9 cellular contexts compared by ENCODE assay signal in genomic region chr20:50572922-50573777, GRCh38.
DNase-seq lines count a peak whose midpoint lies in the region; ATAC-seq and TF ChIP-seq lines count a peak whose summit lies in the region.
"Had no signal": no experiment of that assay in that cellular context is flagged by ENCODE, and none has a peak within 500 bp of the region (broad histone marks: within the 10 kb centered on the region; RNA-seq: fewer than 3 reads in every experiment).

No MANE protein-coding gene starts in this region.

- ATAC-seq in mucosa of descending colon (no peak), GM19452 (IDR thresholded peaks at IDR 0.05; ENCODE audit: unreplicated experiment) (no peak)

- DNase-seq in DMS79 treated with DMSO at 0.1 percent for 48 hours (lab: John Stamatoyannopoulos, UW) (peak; percentile 90), NCI-H510A treated with DMSO at 0.1 percent for 48 hours (lab: John Stamatoyannopoulos, UW) (peak; percentile 89), fibroblast of lung (ENCODE audit: low read depth in 2 of 2) (peak; percentile 73 to 98), retinal pigment epithelial cell (ENCODE audit: low read depth) (peak; percentile 61), HAP-1 (ENCODE audit: low spot score in 2 of 2) (no peak), mucosa of descending colon (no peak)
- no peak for DNase-seq in stimulated activated CD4-positive, alpha-beta T cell treated with anti-CD3 and anti-CD28 coated beads, Interleukin-15, amount 100 ng/mL, for 24 hours

- peaks cover 7% of the 10 kb centered on the region for H3K36me3 ChIP-seq in fibroblast of lung (ENCODE audit: control insufficient read depth, insufficient read depth, low read length)
- H3K36me3 ChIP-seq in HAP-1 (replicated peaks) = peaks cover 36% of the 10 kb centered on the region
- H3K36me3 ChIP-seq in mucosa of descending colon (ENCODE audit: low read depth) = no peaks in the 10 kb centered on the region

- in situ Hi-C loops in HAP-1 (cut with MboI; ENCODE audit: low sequenced_read_pairs) = no loop called here

- no peak overlapping the region for H2AFZ ChIP-seq in fibroblast of lung (ENCODE audit: low read length)

- H3K27ac ChIP-seq in fibroblast of lung (ENCODE audit: insufficient read depth, low read length) = peak overlapping the region; percentile 37
- H3K27ac ChIP-seq: HL-60 had no signal

- peaks cover 11% of the 10 kb centered on the region for H3K4me1 ChIP-seq in fibroblast of lung (ENCODE audit: control insufficient read depth, extremely low read depth, insufficient read depth, low read length)
- no peaks in the 10 kb centered on the region for H3K4me1 ChIP-seq in HAP-1
- peaks cover 12% of the 10 kb centered on the region for H3K4me1 ChIP-seq in mucosa of descending colon (ENCODE audit: low read depth)

- no peak overlapping the region for H3K9ac ChIP-seq in fibroblast of lung (ENCODE audit: insufficient read depth, low read length)

- intact Hi-C loops in mucosa of descending colon (cut with DNase I, micrococcal nuclease) = loop anchor here in 1 of 2 donors (10.0 kb wide), 1 partner anchor 98 kb away; no protein-coding TSS in a partner anchor

- H3K9me3 ChIP-seq in fibroblast of lung (ENCODE audit: control insufficient read depth, insufficient read depth, low read depth, low read length) (no peaks in the 10 kb centered on the region), HAP-1 (no peaks in the 10 kb centered on the region), mucosa of descending colon (no peaks in the 10 kb centered on the region)

- TF ChIP-seq CTCF in fibroblast of lung (conservative IDR thresholded peaks at IDR 0.05 in 1 of 2, IDR thresholded peaks at IDR 0.05 in 1 of 2; ENCODE audit: low read depth in 1 of 2, low read length in 2 of 2) (no peak), retinal pigment epithelial cell (conservative IDR thresholded peaks at IDR 0.05; ENCODE audit: low read depth, low read length) (no peak), mucosa of descending colon (IDR thresholded peaks at IDR 0.05) (no peak)

- H3K27me3 ChIP-seq in fibroblast of lung (ENCODE audit: control insufficient read depth, insufficient read depth, low read length) = no peaks in the 10 kb centered on the region
- no peaks in the 10 kb centered on the region for H3K27me3 ChIP-seq in HAP-1 (ENCODE audit: low read depth)

- peak overlapping the region; percentile 42 for H3K4me2 ChIP-seq in fibroblast of lung (ENCODE audit: extremely low read depth, insufficient read depth, low read length)

- peaks cover 7% of the 10 kb centered on the region for H3K79me2 ChIP-seq in fibroblast of lung (ENCODE audit: control insufficient read depth, insufficient read depth, low read length)

- H4K20me1 ChIP-seq in fibroblast of lung (ENCODE audit: control insufficient read depth, extremely low read depth, insufficient read depth, low read length) = no peaks in the 10 kb centered on the region

- H3K4me3 ChIP-seq in fibroblast of lung (replicated peaks in 1 of 4; ENCODE audit: control extremely low read depth in 1 of 4, insufficient read depth in 1 of 4, low read depth in 3 of 4, low read length in 4 of 4) (no peak overlapping the region), retinal pigment epithelial cell (ENCODE audit: low read length) (no peak overlapping the region), HAP-1 (no peak overlapping the region), mucosa of descending colon (no peak overlapping the region)

Comparison
In these comparisons a context has a peak if more than half of its experiments do, and no peak if none do; other contexts are left out.
1. DNase-seq: peak in DMS79 treated with DMSO at 0.1 percent for 48 hours (single experiment), NCI-H510A treated with DMSO at 0.1 percent for 48 hours (single experiment), fibroblast of lung (2 of 2) and retinal pigment epithelial cell (single experiment); none in HAP-1 (0 of 2), mucosa of descending colon (0 of 3) and stimulated activated CD4-positive, alpha-beta T cell treated with anti-CD3 and anti-CD28 coated beads, Interleukin-15, amount 100 ng/mL, for 24 hours (single experiment).